In the genomic region with DNA sequence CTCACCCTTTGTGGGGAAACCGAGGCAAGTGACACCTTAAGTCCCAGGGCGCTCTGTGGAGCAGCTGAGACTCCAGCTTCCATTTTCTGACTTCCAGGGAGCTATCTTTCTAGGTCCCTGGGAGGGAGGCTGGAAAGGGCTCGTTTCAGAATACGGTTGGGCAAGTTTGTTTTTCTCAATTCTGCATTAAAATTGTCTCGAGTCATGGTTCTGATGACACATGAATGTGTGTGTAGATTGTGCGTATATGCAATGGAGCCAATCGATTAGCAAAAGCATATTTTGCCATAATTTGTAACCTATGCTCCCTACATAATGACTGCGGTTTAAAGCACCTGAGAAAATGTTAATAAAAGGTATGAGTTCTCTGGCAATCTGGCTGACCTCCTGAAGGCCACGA, we compare ENCODE assay signal across 15 cellular contexts.
DNase-seq lines count a peak whose midpoint lies in the region; ATAC-seq, FAIRE-seq and TF ChIP-seq lines count a peak whose summit lies in the region.
"Had no signal": no experiment of that assay in that cellular context is flagged by ENCODE, and none has a peak within 500 bp of the region (broad histone marks: within the 10 kb centered on the region; RNA-seq: fewer than 3 reads in every experiment).

No MANE protein-coding gene starts in this region.

- no peaks in the 10 kb centered on the region; a peak in 1 of 22 replicates for H4K20me1 ChIP-seq in BLaER1 treated with 17β-estradiol and CSF1 and Interleukin-3, amounts not matched to agents 10 nM and 100 nM
- no peaks in the 10 kb centered on the region for H4K20me1 ChIP-seq in smooth muscle cell (ENCODE audit: low read depth)

- no peak overlapping the region for H3K4me2 ChIP-seq in A549
- peak overlapping the region in 8 of 11 experiments; percentile 76 to 91 (median 82); a peak in 13 of 22 replicates for H3K4me2 ChIP-seq in BLaER1 treated with 17β-estradiol and CSF1 and Interleukin-3, amounts not matched to agents 10 nM and 100 nM
- no peak overlapping the region for H3K4me2 ChIP-seq in smooth muscle cell

- no peaks in the 10 kb centered on the region for H3K27me3 ChIP-seq in BLaER1 treated with 17β-estradiol and CSF1 and Interleukin-3, amounts not matched to agents 10 nM and 100 nM
- no peaks in the 10 kb centered on the region for H3K27me3 ChIP-seq in foreskin keratinocyte
- H3K27me3 ChIP-seq in smooth muscle cell (ENCODE audit: low read depth) = no peaks in the 10 kb centered on the region
- H3K27me3 ChIP-seq in testis = no peaks in the 10 kb centered on the region

- intact Hi-C loops in activated CD4-positive, alpha-beta T cell treated with anti-CD3 and anti-CD28 coated beads, Interleukin-2, amount 10 ng/mL, durations not matched to agents 24 days and 14 days (cut with micrococcal nuclease) = no loop called here
- intact Hi-C loops in testis (cut with DNase I; ENCODE audit: low total_unique reads) = no loop called here

- H3K27me3 Mint-ChIP-seq in activated CD4-positive, alpha-beta T cell treated with anti-CD3 and anti-CD28 coated beads, Interleukin-2, amount 10 ng/mL, durations not matched to agents 24 days and 14 days = no peaks in the 10 kb centered on the region
- H3K27me3 Mint-ChIP-seq: CD8-positive, alpha-beta memory T cell had no signal

- TF ChIP-seq POLR2A in A549 (IDR thresholded peaks at IDR 0.05; ENCODE audit: low read length) (no peak), testis (IDR thresholded peaks at IDR 0.05) (no peak)

- H3K4me1 ChIP-seq in A549 (peaks cover 20% of the 10 kb centered on the region), foreskin keratinocyte (no peaks in the 10 kb centered on the region), smooth muscle cell (ENCODE audit: low read depth) (peaks cover 8% of the 10 kb centered on the region), testis (peaks cover under 1% of the 10 kb centered on the region)
- H3K4me1 ChIP-seq in BLaER1 treated with 17β-estradiol and CSF1 and Interleukin-3, amounts not matched to agents 10 nM and 100 nM = peaks cover 71 to 95% (median 74%) of the 10 kb centered on the region in 10 experiments

- no peak for TF ChIP-seq RAD21 in A549 (conservative IDR thresholded peaks at IDR 0.05 in 1 of 2, IDR thresholded peaks at IDR 0.05 in 1 of 2)

- H3K4me3 ChIP-seq in A549 (no peak overlapping the region), smooth muscle cell (no peak overlapping the region), testis (no peak overlapping the region)
- H3K4me3 ChIP-seq in BLaER1 treated with 17β-estradiol and CSF1 and Interleukin-3, amounts not matched to agents 10 nM and 100 nM = no peak overlapping the region

- no peak overlapping the region for H3K27ac Mint-ChIP-seq in activated CD4-positive, alpha-beta T cell treated with anti-CD3 and anti-CD28 coated beads, Interleukin-2, amount 10 ng/mL, durations not matched to agents 24 days and 14 days
- H3K27ac Mint-ChIP-seq: CD8-positive, alpha-beta memory T cell; HFFc6 had no signal

- peaks cover 19% of the 10 kb centered on the region for H3K4me1 Mint-ChIP-seq in activated CD4-positive, alpha-beta T cell treated with anti-CD3 and anti-CD28 coated beads, Interleukin-2, amount 10 ng/mL, durations not matched to agents 24 days and 14 days
- H3K4me1 Mint-ChIP-seq: CD8-positive, alpha-beta memory T cell had no signal

- no peaks in the 10 kb centered on the region for H3K79me2 ChIP-seq in smooth muscle cell (ENCODE audit: low read depth)

- no peaks in the 10 kb centered on the region for H3K36me3 ChIP-seq in BLaER1 treated with 17β-estradiol and CSF1 and Interleukin-3, amounts not matched to agents 10 nM and 100 nM
- H3K36me3 ChIP-seq in smooth muscle cell (ENCODE audit: low read depth) (no peaks in the 10 kb centered on the region), testis (ENCODE audit: low read depth, missing control alignments) (no peaks in the 10 kb centered on the region)

- TF ChIP-seq CTCF in A549 (IDR thresholded peaks at IDR 0.05) (no peak), foreskin keratinocyte (conservative IDR thresholded peaks at IDR 0.05) (no peak), smooth muscle cell (IDR thresholded peaks at IDR 0.05; ENCODE audit: borderline replicate concordance, insufficient read depth, poor library complexity, severe bottlenecking) (no peak), testis (IDR thresholded peaks at IDR 0.05) (no peak)

- peak overlapping the region; percentile 30 to 100; a peak in 4 of 6 replicates for H3K27ac ChIP-seq in A549
- peak overlapping the region in 3 of 11 experiments; percentile 31 to 93 (median 92); a peak in 4 of 22 replicates for H3K27ac ChIP-seq in BLaER1 treated with 17β-estradiol and CSF1 and Interleukin-3, amounts not matched to agents 10 nM and 100 nM
- peak overlapping the region; percentile 78 for H3K27ac ChIP-seq in foreskin keratinocyte
- H3K27ac ChIP-seq in smooth muscle cell (ENCODE audit: low read depth) = peak overlapping the region; percentile 37
- no peak overlapping the region for H3K27ac ChIP-seq in testis

- no peaks in the 10 kb centered on the region for H3K9me3 Mint-ChIP-seq in activated CD4-positive, alpha-beta T cell treated with anti-CD3 and anti-CD28 coated beads, Interleukin-2, amount 10 ng/mL, durations not matched to agents 24 days and 14 days
- H3K9me3 Mint-ChIP-seq: CD8-positive, alpha-beta memory T cell; HFFc6 had no signal

- H3F3A ChIP-seq in smooth muscle cell (ENCODE audit: low read depth) = no peaks in the 10 kb centered on the region

- ATAC-seq in A549 (no peak), foreskin keratinocyte (no peak)

- WGBS in A549 (ENCODE audit: missing lambda C conversion rate) = 87% methylated on average over 9 of the region's 9 CpGs
- 87% methylated on average over 9 of the region's 9 CpGs for WGBS in smooth muscle cell (ENCODE audit: low lambda C conversion rate)
- 79 to 86% methylated on average over 9 of the region's 9 CpGs for WGBS in testis, 2 donors

- no peak overlapping the region for H2AFZ ChIP-seq in smooth muscle cell (ENCODE audit: low read depth)

- CTCF ChIA-PET in A549 (lab: Yijun Ruan, JAX) = no interaction called here

- no peak for FAIRE-seq in A549 (lab: Jason Lieb, UNC)
- FAIRE-seq: A204.1, H1 had no signal

- DNase-seq in A549 (ENCODE audit: low read depth in 1 of 2, low spot score in 1 of 2) = no peak
- no peak for DNase-seq in foreskin keratinocyte
- DNase-seq in smooth muscle cell (lab: John Stamatoyannopoulos, UW; ENCODE audit: unreplicated experiment) = no peak
- no peak for DNase-seq in activated CD4-positive, alpha-beta T cell treated with anti-CD3 and anti-CD28 coated beads, Interleukin-2, amount 10 ng/mL, durations not matched to agents 24 days and 14 days
- no peak for DNase-seq in testis
- no peak for DNase-seq in NCI-H146 treated with DMSO at 0.1 percent for 48 hours (lab: John Stamatoyannopoulos, UW; ENCODE audit: unreplicated experiment)
- DNase-seq: Caco-2; CD8-positive, alpha-beta memory T cell; DND-41; GDM1; HCEC 1CT; HFFc6 had no signal

- no peak for TF ChIP-seq EP300 in A549 (IDR thresholded peaks at IDR 0.05)

- H3K4me3 Mint-ChIP-seq in activated CD4-positive, alpha-beta T cell treated with anti-CD3 and anti-CD28 coated beads, Interleukin-2, amount 10 ng/mL, durations not matched to agents 24 days and 14 days = no peak overlapping the region
- H3K4me3 Mint-ChIP-seq: CD8-positive, alpha-beta memory T cell; HFFc6 had no signal

- POLR2A ChIA-PET in A549 (lab: Yijun Ruan, JAX) = no interaction called here

- H3K9me3 ChIP-seq in A549 = no peaks in the 10 kb centered on the region
- H3K9me3 ChIP-seq in BLaER1 treated with 17β-estradiol and CSF1 and Interleukin-3, amounts not matched to agents 10 nM and 100 nM (replicated peaks in 1 of 11) = peaks cover 0 to 15% (median 0%) of the 10 kb centered on the region in 11 experiments; a peak in 5 of 22 replicates
- H3K9me3 ChIP-seq in smooth muscle cell (replicated peaks; ENCODE audit: low read depth) = no peaks in the 10 kb centered on the region
- no peaks in the 10 kb centered on the region for H3K9me3 ChIP-seq in testis
- H3K9me3 ChIP-seq: Caco-2 had no signal

- no peak overlapping the region for H3K9ac ChIP-seq in BLaER1 treated with 17β-estradiol and CSF1 and Interleukin-3, amounts not matched to agents 10 nM and 100 nM
- peak overlapping the region; percentile 42 for H3K9ac ChIP-seq in smooth muscle cell (ENCODE audit: low read depth)

- peaks cover 2% of the 10 kb centered on the region for H3K36me3 Mint-ChIP-seq in activated CD4-positive, alpha-beta T cell treated with anti-CD3 and anti-CD28 coated beads, Interleukin-2, amount 10 ng/mL, durations not matched to agents 24 days and 14 days (ENCODE audit: low read depth)
- H3K36me3 Mint-ChIP-seq: CD8-positive, alpha-beta memory T cell had no signal

TF ChIP-seq in A549, 52 proteins besides CTCF, POLR2A, EP300 and RAD21:
- TF ChIP-seq FOSL2 (IDR thresholded peaks at IDR 0.05) (no peak), FOSL2 (CRISPR knock-in tag; IDR thresholded peaks at IDR 0.05) (no peak)
TF ChIP-seq in A549: peak in this region for 0.

Comparison
In these comparisons a context has a peak if more than half of its experiments do, and no peak if none do; other contexts are left out.
1. H3K27ac ChIP-seq: peak in A549 (2 of 2), foreskin keratinocyte (single experiment) and smooth muscle cell (single experiment); none in testis (0 of 2).
2. H3K4me2 ChIP-seq: peak in BLaER1 treated with 17β-estradiol and CSF1 and Interleukin-3, amounts not matched to agents 10 nM and 100 nM (8 of 11); none in A549 (single experiment) and smooth muscle cell (single experiment).